ENCODE assay signal across 2 cellular contexts in genomic region chr4:6335040-6335590, GRCh38.
TF ChIP-seq lines count a peak whose summit lies in the region.

No MANE protein-coding gene starts in this region.

TF ChIP-seq in GM23338, 12 proteins besides CTCF, POLR2A, EP300 and RAD21 (continued from another document):
- TF ChIP-seq, protein P1, sequence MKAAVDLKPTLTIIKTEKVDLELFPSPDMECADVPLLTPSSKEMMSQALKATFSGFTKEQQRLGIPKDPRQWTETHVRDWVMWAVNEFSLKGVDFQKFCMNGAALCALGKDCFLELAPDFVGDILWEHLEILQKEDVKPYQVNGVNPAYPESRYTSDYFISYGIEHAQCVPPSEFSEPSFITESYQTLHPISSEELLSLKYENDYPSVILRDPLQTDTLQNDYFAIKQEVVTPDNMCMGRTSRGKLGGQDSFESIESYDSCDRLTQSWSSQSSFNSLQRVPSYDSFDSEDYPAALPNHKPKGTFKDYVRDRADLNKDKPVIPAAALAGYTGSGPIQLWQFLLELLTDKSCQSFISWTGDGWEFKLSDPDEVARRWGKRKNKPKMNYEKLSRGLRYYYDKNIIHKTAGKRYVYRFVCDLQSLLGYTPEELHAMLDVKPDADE (IDR thresholded peaks at IDR 0.05): no peak
- TF ChIP-seq ZNF114 (CRISPR knock-in tag; IDR thresholded peaks at IDR 0.05) (no peak), ZNF331 (CRISPR knock-in tag; IDR thresholded peaks at IDR 0.05; ENCODE audit: low read depth) (no peak), STAT1 (IDR thresholded peaks at IDR 0.05; ENCODE audit: unreplicated experiment) (no peak), CREB1 (CRISPR knock-in tag; IDR thresholded peaks at IDR 0.05; ENCODE audit: low read depth) (no peak), NANOG (IDR thresholded peaks at IDR 0.05; ENCODE audit: borderline replicate concordance) (no peak), POLR2AphosphoS5 (IDR thresholded peaks at IDR 0.05; ENCODE audit: low read depth) (no peak), EZH2 (IDR thresholded peaks at IDR 0.05; ENCODE audit: low read depth, unreplicated experiment) (no peak), EZH2phosphoT487 (IDR thresholded peaks at IDR 0.05; ENCODE audit: unreplicated experiment) (no peak)
- TF ChIP-seq, protein P2, sequence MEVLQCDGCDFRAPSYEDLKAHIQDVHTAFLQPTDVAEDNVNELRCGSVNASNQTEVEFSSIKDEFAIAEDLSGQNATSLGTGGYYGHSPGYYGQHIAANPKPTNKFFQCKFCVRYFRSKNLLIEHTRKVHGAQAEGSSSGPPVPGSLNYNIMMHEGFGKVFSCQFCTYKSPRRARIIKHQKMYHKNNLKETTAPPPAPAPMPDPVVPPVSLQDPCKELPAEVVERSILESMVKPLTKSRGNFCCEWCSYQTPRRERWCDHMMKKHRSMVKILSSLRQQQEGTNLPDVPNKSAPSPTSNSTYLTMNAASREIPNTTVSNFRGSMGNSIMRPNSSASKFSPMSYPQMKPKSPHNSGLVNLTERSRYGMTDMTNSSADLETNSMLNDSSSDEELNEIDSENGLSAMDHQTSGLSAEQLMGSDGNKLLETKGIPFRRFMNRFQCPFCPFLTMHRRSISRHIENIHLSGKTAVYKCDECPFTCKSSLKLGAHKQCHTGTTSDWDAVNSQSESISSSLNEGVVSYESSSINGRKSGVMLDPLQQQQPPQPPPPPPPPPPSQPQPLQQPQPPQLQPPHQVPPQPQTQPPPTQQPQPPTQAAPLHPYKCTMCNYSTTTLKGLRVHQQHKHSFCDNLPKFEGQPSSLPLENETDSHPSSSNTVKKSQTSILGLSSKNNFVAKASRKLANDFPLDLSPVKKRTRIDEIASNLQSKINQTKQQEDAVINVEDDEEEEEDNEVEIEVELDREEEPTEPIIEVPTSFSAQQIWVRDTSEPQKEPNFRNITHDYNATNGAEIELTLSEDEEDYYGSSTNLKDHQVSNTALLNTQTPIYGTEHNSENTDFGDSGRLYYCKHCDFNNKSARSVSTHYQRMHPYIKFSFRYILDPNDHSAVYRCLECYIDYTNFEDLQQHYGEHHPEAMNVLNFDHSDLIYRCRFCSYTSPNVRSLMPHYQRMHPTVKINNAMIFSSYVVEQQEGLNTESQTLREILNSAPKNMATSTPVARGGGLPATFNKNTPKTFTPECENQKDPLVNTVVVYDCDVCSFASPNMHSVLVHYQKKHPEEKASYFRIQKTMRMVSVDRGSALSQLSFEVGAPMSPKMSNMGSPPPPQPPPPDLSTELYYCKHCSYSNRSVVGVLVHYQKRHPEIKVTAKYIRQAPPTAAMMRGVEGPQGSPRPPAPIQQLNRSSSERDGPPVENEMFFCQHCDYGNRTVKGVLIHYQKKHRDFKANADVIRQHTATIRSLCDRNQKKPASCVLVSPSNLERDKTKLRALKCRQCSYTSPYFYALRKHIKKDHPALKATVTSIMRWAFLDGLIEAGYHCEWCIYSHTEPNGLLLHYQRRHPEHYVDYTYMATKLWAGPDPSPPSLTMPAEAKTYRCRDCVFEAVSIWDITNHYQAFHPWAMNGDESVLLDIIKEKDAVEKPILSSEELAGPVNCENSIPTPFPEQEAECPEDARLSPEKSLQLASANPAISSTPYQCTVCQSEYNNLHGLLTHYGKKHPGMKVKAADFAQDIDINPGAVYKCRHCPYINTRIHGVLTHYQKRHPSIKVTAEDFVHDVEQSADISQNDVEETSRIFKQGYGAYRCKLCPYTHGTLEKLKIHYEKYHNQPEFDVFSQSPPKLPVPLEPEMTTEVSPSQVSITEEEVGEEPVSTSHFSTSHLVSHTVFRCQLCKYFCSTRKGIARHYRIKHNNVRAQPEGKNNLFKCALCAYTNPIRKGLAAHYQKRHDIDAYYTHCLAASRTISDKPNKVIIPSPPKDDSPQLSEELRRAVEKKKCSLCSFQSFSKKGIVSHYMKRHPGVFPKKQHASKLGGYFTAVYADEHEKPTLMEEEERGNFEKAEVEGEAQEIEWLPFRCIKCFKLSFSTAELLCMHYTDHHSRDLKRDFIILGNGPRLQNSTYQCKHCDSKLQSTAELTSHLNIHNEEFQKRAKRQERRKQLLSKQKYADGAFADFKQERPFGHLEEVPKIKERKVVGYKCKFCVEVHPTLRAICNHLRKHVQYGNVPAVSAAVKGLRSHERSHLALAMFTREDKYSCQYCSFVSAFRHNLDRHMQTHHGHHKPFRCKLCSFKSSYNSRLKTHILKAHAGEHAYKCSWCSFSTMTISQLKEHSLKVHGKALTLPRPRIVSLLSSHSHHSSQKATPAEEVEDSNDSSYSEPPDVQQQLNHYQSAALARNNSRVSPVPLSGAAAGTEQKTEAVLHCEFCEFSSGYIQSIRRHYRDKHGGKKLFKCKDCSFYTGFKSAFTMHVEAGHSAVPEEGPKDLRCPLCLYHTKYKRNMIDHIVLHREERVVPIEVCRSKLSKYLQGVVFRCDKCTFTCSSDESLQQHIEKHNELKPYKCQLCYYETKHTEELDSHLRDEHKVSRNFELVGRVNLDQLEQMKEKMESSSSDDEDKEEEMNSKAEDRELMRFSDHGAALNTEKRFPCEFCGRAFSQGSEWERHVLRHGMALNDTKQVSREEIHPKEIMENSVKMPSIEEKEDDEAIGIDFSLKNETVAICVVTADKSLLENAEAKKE (CRISPR knock-in tag; IDR thresholded peaks at IDR 0.05): no peak
- TF ChIP-seq, protein P3, sequence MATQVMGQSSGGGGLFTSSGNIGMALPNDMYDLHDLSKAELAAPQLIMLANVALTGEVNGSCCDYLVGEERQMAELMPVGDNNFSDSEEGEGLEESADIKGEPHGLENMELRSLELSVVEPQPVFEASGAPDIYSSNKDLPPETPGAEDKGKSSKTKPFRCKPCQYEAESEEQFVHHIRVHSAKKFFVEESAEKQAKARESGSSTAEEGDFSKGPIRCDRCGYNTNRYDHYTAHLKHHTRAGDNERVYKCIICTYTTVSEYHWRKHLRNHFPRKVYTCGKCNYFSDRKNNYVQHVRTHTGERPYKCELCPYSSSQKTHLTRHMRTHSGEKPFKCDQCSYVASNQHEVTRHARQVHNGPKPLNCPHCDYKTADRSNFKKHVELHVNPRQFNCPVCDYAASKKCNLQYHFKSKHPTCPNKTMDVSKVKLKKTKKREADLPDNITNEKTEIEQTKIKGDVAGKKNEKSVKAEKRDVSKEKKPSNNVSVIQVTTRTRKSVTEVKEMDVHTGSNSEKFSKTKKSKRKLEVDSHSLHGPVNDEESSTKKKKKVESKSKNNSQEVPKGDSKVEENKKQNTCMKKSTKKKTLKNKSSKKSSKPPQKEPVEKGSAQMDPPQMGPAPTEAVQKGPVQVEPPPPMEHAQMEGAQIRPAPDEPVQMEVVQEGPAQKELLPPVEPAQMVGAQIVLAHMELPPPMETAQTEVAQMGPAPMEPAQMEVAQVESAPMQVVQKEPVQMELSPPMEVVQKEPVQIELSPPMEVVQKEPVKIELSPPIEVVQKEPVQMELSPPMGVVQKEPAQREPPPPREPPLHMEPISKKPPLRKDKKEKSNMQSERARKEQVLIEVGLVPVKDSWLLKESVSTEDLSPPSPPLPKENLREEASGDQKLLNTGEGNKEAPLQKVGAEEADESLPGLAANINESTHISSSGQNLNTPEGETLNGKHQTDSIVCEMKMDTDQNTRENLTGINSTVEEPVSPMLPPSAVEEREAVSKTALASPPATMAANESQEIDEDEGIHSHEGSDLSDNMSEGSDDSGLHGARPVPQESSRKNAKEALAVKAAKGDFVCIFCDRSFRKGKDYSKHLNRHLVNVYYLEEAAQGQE (IDR thresholded peaks at IDR 0.05; ENCODE audit: unreplicated experiment): no peak

TF ChIP-seq in WTC11, 78 proteins besides CTCF, POLR2A, EP300 and RAD21:
- TF ChIP-seq E2F5 (CRISPR knock-in tag; IDR thresholded peaks at IDR 0.05): no peak
- TF ChIP-seq, protein P4, sequence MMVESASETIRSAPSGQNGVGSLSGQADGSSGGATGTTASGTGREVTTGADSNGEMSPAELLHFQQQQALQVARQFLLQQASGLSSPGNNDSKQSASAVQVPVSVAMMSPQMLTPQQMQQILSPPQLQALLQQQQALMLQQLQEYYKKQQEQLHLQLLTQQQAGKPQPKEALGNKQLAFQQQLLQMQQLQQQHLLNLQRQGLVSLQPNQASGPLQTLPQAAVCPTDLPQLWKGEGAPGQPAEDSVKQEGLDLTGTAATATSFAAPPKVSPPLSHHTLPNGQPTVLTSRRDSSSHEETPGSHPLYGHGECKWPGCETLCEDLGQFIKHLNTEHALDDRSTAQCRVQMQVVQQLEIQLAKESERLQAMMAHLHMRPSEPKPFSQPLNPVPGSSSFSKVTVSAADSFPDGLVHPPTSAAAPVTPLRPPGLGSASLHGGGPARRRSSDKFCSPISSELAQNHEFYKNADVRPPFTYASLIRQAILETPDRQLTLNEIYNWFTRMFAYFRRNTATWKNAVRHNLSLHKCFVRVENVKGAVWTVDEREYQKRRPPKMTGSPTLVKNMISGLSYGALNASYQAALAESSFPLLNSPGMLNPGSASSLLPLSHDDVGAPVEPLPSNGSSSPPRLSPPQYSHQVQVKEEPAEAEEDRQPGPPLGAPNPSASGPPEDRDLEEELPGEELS (CRISPR knock-in tag; IDR thresholded peaks at IDR 0.05): no peak
- no peak for TF ChIP-seq NR1H2 (CRISPR knock-in tag; IDR thresholded peaks at IDR 0.05)
- TF ChIP-seq, protein P5, sequence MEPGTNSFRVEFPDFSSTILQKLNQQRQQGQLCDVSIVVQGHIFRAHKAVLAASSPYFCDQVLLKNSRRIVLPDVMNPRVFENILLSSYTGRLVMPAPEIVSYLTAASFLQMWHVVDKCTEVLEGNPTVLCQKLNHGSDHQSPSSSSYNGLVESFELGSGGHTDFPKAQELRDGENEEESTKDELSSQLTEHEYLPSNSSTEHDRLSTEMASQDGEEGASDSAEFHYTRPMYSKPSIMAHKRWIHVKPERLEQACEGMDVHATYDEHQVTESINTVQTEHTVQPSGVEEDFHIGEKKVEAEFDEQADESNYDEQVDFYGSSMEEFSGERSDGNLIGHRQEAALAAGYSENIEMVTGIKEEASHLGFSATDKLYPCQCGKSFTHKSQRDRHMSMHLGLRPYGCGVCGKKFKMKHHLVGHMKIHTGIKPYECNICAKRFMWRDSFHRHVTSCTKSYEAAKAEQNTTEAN (CRISPR knock-in tag; IDR thresholded peaks at IDR 0.05): no peak
- no peak for TF ChIP-seq CBFB (CRISPR knock-in tag; IDR thresholded peaks at IDR 0.05; ENCODE audit: low read depth)
- TF ChIP-seq FOXJ3 (CRISPR knock-in tag; IDR thresholded peaks at IDR 0.05; ENCODE audit: borderline replicate concordance): no peak
- TF ChIP-seq EMX1 (CRISPR knock-in tag; IDR thresholded peaks at IDR 0.05): no peak
- TF ChIP-seq TEAD4 (CRISPR knock-in tag; IDR thresholded peaks at IDR 0.05): no peak
- TF ChIP-seq SMAD4 (CRISPR knock-in tag; IDR thresholded peaks at IDR 0.05): no peak
- no peak for TF ChIP-seq E2F4 (CRISPR knock-in tag; IDR thresholded peaks at IDR 0.05; ENCODE audit: borderline replicate concordance, low read depth)
- TF ChIP-seq, protein P6, sequence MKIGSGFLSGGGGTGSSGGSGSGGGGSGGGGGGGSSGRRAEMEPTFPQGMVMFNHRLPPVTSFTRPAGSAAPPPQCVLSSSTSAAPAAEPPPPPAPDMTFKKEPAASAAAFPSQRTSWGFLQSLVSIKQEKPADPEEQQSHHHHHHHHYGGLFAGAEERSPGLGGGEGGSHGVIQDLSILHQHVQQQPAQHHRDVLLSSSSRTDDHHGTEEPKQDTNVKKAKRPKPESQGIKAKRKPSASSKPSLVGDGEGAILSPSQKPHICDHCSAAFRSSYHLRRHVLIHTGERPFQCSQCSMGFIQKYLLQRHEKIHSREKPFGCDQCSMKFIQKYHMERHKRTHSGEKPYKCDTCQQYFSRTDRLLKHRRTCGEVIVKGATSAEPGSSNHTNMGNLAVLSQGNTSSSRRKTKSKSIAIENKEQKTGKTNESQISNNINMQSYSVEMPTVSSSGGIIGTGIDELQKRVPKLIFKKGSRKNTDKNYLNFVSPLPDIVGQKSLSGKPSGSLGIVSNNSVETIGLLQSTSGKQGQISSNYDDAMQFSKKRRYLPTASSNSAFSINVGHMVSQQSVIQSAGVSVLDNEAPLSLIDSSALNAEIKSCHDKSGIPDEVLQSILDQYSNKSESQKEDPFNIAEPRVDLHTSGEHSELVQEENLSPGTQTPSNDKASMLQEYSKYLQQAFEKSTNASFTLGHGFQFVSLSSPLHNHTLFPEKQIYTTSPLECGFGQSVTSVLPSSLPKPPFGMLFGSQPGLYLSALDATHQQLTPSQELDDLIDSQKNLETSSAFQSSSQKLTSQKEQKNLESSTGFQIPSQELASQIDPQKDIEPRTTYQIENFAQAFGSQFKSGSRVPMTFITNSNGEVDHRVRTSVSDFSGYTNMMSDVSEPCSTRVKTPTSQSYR (CRISPR knock-in tag; IDR thresholded peaks at IDR 0.05): no peak
- no peak for TF ChIP-seq ZNF423 (CRISPR knock-in tag; IDR thresholded peaks at IDR 0.05)
- TF ChIP-seq FOXK1 (CRISPR knock-in tag; IDR thresholded peaks at IDR 0.05): no peak
- TF ChIP-seq, protein P7, sequence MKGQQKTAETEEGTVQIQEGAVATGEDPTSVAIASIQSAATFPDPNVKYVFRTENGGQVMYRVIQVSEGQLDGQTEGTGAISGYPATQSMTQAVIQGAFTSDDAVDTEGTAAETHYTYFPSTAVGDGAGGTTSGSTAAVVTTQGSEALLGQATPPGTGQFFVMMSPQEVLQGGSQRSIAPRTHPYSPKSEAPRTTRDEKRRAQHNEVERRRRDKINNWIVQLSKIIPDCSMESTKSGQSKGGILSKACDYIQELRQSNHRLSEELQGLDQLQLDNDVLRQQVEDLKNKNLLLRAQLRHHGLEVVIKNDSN (CRISPR knock-in tag; IDR thresholded peaks at IDR 0.05): no peak
TF ChIP-seq in WTC11: peak in this region for 0.
